In the genomic region with DNA sequence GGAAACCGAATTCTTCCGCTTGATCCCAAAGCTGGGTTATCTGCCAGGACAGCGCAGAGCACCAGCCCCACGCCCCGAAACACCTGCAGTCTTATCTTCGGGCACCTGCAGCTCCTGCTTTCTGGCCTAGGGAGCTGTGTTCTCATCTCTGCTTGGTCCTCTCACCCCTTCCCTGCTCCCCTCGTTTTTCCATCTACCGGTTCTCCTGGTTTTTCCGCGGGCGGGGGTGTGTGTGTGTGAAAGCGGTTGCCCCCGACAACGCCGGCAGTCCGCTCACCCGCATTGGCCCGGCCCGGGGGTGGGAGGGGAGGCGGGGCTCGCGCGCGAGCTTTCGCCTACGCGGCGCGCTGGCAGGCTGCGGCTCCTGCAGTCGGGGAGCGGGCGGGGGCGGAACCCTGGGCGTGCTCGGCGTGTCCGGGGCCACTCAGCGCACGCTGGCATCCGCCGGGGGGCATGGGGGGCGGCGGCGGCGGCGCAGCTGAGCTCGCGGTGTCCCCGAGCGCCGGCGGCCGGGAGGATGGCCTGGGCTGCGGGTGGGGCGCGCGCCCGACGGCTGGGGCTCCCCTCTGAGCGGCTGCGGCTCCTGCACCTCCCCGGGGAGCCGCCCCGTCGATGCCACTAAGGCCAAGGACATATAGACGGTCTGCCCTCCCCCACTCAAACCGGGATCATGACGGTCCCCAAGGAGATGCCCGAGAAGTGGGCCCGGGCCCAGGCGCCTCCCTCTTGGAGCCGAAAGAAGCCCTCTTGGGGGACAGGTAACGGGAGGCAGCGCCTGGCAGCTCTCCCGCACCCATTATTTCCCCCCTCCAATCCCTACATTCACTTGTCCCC, we compare ENCODE assay signal across 8 cellular contexts. TPM values are rescaled to one million over a fixed set of nuclear protein-coding genes. Genes with fewer than 3 reads are reported as not detected.
DNase-seq lines count a peak whose midpoint lies in the region; ATAC-seq, FAIRE-seq and TF ChIP-seq lines count a peak whose summit lies in the region.

No MANE protein-coding gene starts in this region.

- peak overlapping the region; percentile 83 to 86 for H3K27ac ChIP-seq in breast epithelium
- peak overlapping the region; percentile 9 to 91 for H3K27ac ChIP-seq in small intestine (ENCODE audit: low read depth in 1 of 2, low read length in 1 of 2)

- no peaks in the 10 kb centered on the region for H3K27me3 Mint-ChIP-seq in activated B cell treated with CpG ODN at 0.5 μM for 24 hours

- peaks cover 29% of the 10 kb centered on the region for H3K36me3 Mint-ChIP-seq in activated B cell treated with CpG ODN at 0.5 μM for 24 hours (ENCODE audit: low read depth)

- peak overlapping the region; percentile 83 for H3K4me3 Mint-ChIP-seq in activated B cell treated with CpG ODN at 0.5 μM for 24 hours

- POLR2A ChIA-PET in activated B cell treated with CpG ODN at 0.5 μM for 24 hours (lab: Charles Lee): interaction anchor here (0.7 to 1.3 kb wide), 2 partner anchors 108 to 601 kb away, joined by 3 to 8 read pairs; a partner anchor contains a TSS

- no peaks in the 10 kb centered on the region for H3K9me3 Mint-ChIP-seq in activated B cell treated with CpG ODN at 0.5 μM for 24 hours

- peaks cover 59% of the 10 kb centered on the region for H3K4me1 Mint-ChIP-seq in activated B cell treated with CpG ODN at 0.5 μM for 24 hours

- DNase-seq in GM18507 (ENCODE audit: extremely low spot score, insufficient read length, low read depth) (no peak), NCI-H1092 treated with DMSO at 0.1 percent for 48 hours (lab: John Stamatoyannopoulos, UW) (peak; percentile 72), activated B cell treated with CpG ODN at 0.5 μM for 24 hours (peak; percentile 80), breast epithelium (ENCODE audit: low spot score in 2 of 2) (peak; percentile 70 to 83), iPS-NIHi11 (ENCODE audit: low spot score) (peak; percentile 84), small intestine (peak; percentile 64)

- CTCF ChIA-PET in activated B cell treated with CpG ODN at 0.5 μM for 24 hours (lab: Charles Lee): interaction anchor here (1.0 to 6.6 kb wide), 3 partner anchors 7 to 57 kb away, joined by 3 to 100 read pairs (median 4); no protein-coding TSS in a partner anchor

- H3K4me1 ChIP-seq in breast epithelium: peaks cover 0 to 20% of the 10 kb centered on the region in 2 donors
- peaks cover 2 to 9% of the 10 kb centered on the region in 2 donors for H3K4me1 ChIP-seq in small intestine (ENCODE audit: control insufficient read depth in 2 of 2, insufficient read depth in 1 of 2, low read depth in 1 of 2, low read length in 1 of 2)

- ATAC-seq in activated B cell treated with CpG ODN at 0.5 μM for 24 hours (ENCODE audit: low read depth) (peak; percentile 63), HG03159 (IDR thresholded peaks at IDR 0.05; ENCODE audit: unreplicated experiment) (no peak), HG03457 (IDR thresholded peaks at IDR 0.05; ENCODE audit: unreplicated experiment) (no peak)

- TF ChIP-seq CTCF in activated B cell treated with CpG ODN at 0.5 μM for 24 hours (IDR thresholded peaks at IDR 0.05) (no peak), breast epithelium (IDR thresholded peaks at IDR 0.05) (no peak)

- peak; percentile 18 for FAIRE-seq in GM18507 (lab: Jason Lieb, UNC)
- no peak for FAIRE-seq in small intestine (lab: Jason Lieb, UNC)

- peak overlapping the region; percentile 69 for H3K27ac Mint-ChIP-seq in activated B cell treated with CpG ODN at 0.5 μM for 24 hours

- WGBS in small intestine, 3 donors: 2 to 5% (median 4%) methylated on average over 59 to 76 of the region's 76 CpGs

- peak overlapping the region; percentile 40 to 71 (median 57) for H3K4me3 ChIP-seq in breast epithelium
- H3K4me3 ChIP-seq in small intestine (ENCODE audit: low read depth in 1 of 2, low read length in 2 of 2): peak overlapping the region; percentile 25 to 46

- H3K27me3 ChIP-seq in breast epithelium: no peaks in the 10 kb centered on the region
- no peaks in the 10 kb centered on the region for H3K27me3 ChIP-seq in small intestine (ENCODE audit: control insufficient read depth in 2 of 2, insufficient read depth in 2 of 2, low read length in 2 of 2)

- no peaks in the 10 kb centered on the region for H3K9me3 ChIP-seq in breast epithelium
- H3K9me3 ChIP-seq in small intestine (ENCODE audit: control insufficient read depth, low read depth): no peaks in the 10 kb centered on the region

- intact Hi-C loops in activated B cell treated with CpG ODN at 0.5 μM for 24 hours (cut with micrococcal nuclease): loop anchor here (1.0 to 5.0 kb wide), 5 partner anchors 56 to 734 kb away; a partner anchor contains a TSS
- intact Hi-C loops in breast epithelium (cut with DNase I; ENCODE audit: low total_unique reads): no loop called here

- TF ChIP-seq POLR2A in breast epithelium (IDR thresholded peaks at IDR 0.05): no peak

- H3K36me3 ChIP-seq in breast epithelium (no peaks in the 10 kb centered on the region), small intestine (ENCODE audit: control insufficient read depth in 2 of 2, insufficient read depth in 2 of 2, low read length in 2 of 2) (peaks cover 0 to 3% of the 10 kb centered on the region in 2 donors)

RNA-seq across cellular contexts. Expression of a gene that starts 3.2 kb away (rescaled TPM):
- total RNA-seq in activated B cell treated with CpG ODN at 0.5 μM for 24 hours: 24.3 and 27.3 TPM in 2 replicates
- total RNA-seq in breast epithelium: 10 to 100 TPM; 34.5 to 64.8 (median 61.3) TPM
- 10 to 100 TPM; 13.8 to 19.7 (median 16.0) TPM for polyA plus RNA-seq in small intestine

RNA-seq across cellular contexts. Expression of a gene that starts 7.6 kb away (rescaled TPM):
- total RNA-seq in activated B cell treated with CpG ODN at 0.5 μM for 24 hours (not detected in 2 replicates), breast epithelium (under 1 TPM in 1 of 3 donors, not detected in 2; 0.44 TPM)
- polyA plus RNA-seq in small intestine: 100 to 1,000 TPM in 1 of 3 donors, 10 to 100 TPM in 1, 1 to 10 TPM in 1; 2.9 to 103 (median 42.0) TPM

RNA-seq across cellular contexts. Expression of a gene that starts 56.1 kb away (rescaled TPM):
- total RNA-seq in activated B cell treated with CpG ODN at 0.5 μM for 24 hours (89.4 and 93.0 TPM in 2 replicates), breast epithelium (100 to 1,000 TPM; 108 to 125 (median 120) TPM)
- polyA plus RNA-seq in small intestine: 100 to 1,000 TPM; 109 to 131 (median 128) TPM
